ENCODE assay signal across 24 cellular contexts in genomic region chr5:118068886-118069285, GRCh38.
"Had no signal": no experiment of that assay in that cellular context is flagged by ENCODE, and none has a peak within 500 bp of the region (broad histone marks: within the 10 kb centered on the region; RNA-seq: fewer than 3 reads in every experiment).

No MANE protein-coding gene starts in this region.

- H3K27me3 ChIP-seq: ovary, suprapubic skin, tibial artery, upper lobe of right lung had no signal

- H3K4me3 ChIP-seq: left ventricle myocardium inferior, lung, ovary, prostate gland, skin epidermis, suprapubic skin, thoracic aorta, tibial artery, upper lobe of right lung had no signal

- H3K27ac ChIP-seq: left ventricle myocardium inferior, ovary, prostate gland, skin epidermis, suprapubic skin, thoracic aorta, tibial artery, upper lobe of right lung had no signal

- DNase-seq: islet precursor cell; left ventricle myocardium inferior; mesendoderm; naive B cell; natural killer cell; nephron progenitor cell; ovary; retina; right cardiac atrium; stimulated activated CD4-positive, alpha-beta T cell treated with anti-CD3 and anti-CD28 coated beads, Interleukin-12 subunit alpha, Interleukin-12 subunit beta, amount 100 ng/mL, for 4 hours; stimulated activated CD4-positive, alpha-beta T cell treated with anti-CD3 and anti-CD28 coated beads, Interleukin-15, amount 100 ng/mL, for 24 hours; stimulated activated CD4-positive, alpha-beta T cell treated with anti-CD3 and anti-CD28 coated beads, Interleukin-2, amount 100 ng/mL, for 24 hours; stimulated activated CD4-positive, alpha-beta T cell treated with anti-CD3 and anti-CD28 coated beads, Interleukin-4, amount 100 ng/mL, for 24 hours; stimulated activated naive CD4-positive, alpha-beta T cell; tibial artery; trophoblast cell; upper lobe of right lung had no signal

- H3K36me3 ChIP-seq: left ventricle myocardium inferior, ovary, prostate gland, suprapubic skin, thoracic aorta, tibial artery, upper lobe of right lung had no signal

- ATAC-seq: natural killer cell; right cardiac atrium; sciatic nerve; stimulated activated effector memory CD8-positive, alpha-beta T cell treated with anti-CD3 and anti-CD28 coated beads, Interleukin-12 subunit alpha, Interleukin-12 subunit beta, amount 100 ng/mL, for 72 hours; upper lobe of right lung had no signal

- H3K9me3 ChIP-seq: left ventricle myocardium inferior, ovary, prostate gland, suprapubic skin, thoracic aorta, tibial artery, upper lobe of right lung had no signal
